Comparison of ENCODE assay signal across 8 cellular contexts in genomic region chr21:9246481-9247289, GRCh38.
A peak's percentile ranks its signal among the peaks of the same experiment; 100 is the strongest.
DNase-seq lines count a peak whose midpoint lies in the region; ATAC-seq and TF ChIP-seq lines count a peak whose summit lies in the region.
"Not testable (repeated sequence)": the region's sequence is repeated elsewhere in the genome, so short reads cannot be mapped to it uniquely, and the experiment has no call there.

No MANE protein-coding gene starts in this region.

- H3K9me3 Mint-ChIP-seq in CD8-positive, alpha-beta memory T cell, result peaks cover 0 to 29% (median 28%) of the 10 kb centered on the region in 5 donors
- peaks cover 28% of the 10 kb centered on the region for H3K9me3 Mint-ChIP-seq in activated naive CD4-positive, alpha-beta T cell treated with anti-CD3 and anti-CD28 coated beads, Interleukin-2, amount 10 ng/mL, durations not matched to agents 7 days and 5 days
- H3K9me3 Mint-ChIP-seq in stimulated activated memory B cell treated with anti-CD40 and anti-IgM and Interleukin-4, amounts not matched to agents 10 μg/mL and 1 μg/mL and 100 μg/mL, for 72 hours, result peaks cover 30% of the 10 kb centered on the region

- H3K4me1 ChIP-seq in CD8-positive, alpha-beta memory T cell (ENCODE audit: insufficient read depth, low read length); Panc1 (ENCODE audit: control insufficient read depth, insufficient read depth, low read length); mucosa of descending colon (ENCODE audit: low read depth): not testable (repeated sequence)

- ATAC-seq in GM21529 (IDR thresholded peaks at IDR 0.05; ENCODE audit: unreplicated experiment), result peak; percentile 46
- peak; percentile 41 for ATAC-seq in HG02981 (IDR thresholded peaks at IDR 0.05; ENCODE audit: unreplicated experiment)
- peak; percentile 56 for ATAC-seq in Panc1
- ATAC-seq in Right ventricle myocardium superior (ENCODE audit: poor library complexity), result peak; percentile 76
- peak; percentile 66 for ATAC-seq in mucosa of descending colon
- ATAC-seq in stimulated activated memory B cell treated with anti-CD40 and anti-IgM and Interleukin-4, amounts not matched to agents 10 μg/mL and 1 μg/mL and 100 μg/mL, for 72 hours, result peak; percentile 67

- not testable (repeated sequence) for H3K27me3 Mint-ChIP-seq in CD8-positive, alpha-beta memory T cell; activated naive CD4-positive, alpha-beta T cell treated with anti-CD3 and anti-CD28 coated beads, Interleukin-2, amount 10 ng/mL, durations not matched to agents 7 days and 5 days; stimulated activated memory B cell treated with anti-CD40 and anti-IgM and Interleukin-4, amounts not matched to agents 10 μg/mL and 1 μg/mL and 100 μg/mL, for 72 hours

- not testable (repeated sequence) for H3K36me3 ChIP-seq in CD8-positive, alpha-beta memory T cell (ENCODE audit: insufficient read depth, low read length); Panc1 (ENCODE audit: control insufficient read depth, insufficient read depth, low read length); mucosa of descending colon (ENCODE audit: low read depth)

- peak in 2 of 5 donors; percentile 0 to 41 for DNase-seq in CD8-positive, alpha-beta memory T cell
- DNase-seq in Panc1 (ENCODE audit: low read depth, low spot score); Right ventricle myocardium superior; mucosa of descending colon: not testable (repeated sequence)
- DNase-seq in activated naive CD4-positive, alpha-beta T cell treated with anti-CD3 and anti-CD28 coated beads, Interleukin-2, amount 10 ng/mL, durations not matched to agents 7 days and 5 days, result peak; percentile 19

- intact Hi-C loops in Panc1 (cut with micrococcal nuclease; ENCODE audit: unreplicated experiment); Right ventricle myocardium superior (cut with DNase I); mucosa of descending colon (cut with DNase I, micrococcal nuclease): not testable (repeated sequence)

- H3K36me3 Mint-ChIP-seq in CD8-positive, alpha-beta memory T cell; activated naive CD4-positive, alpha-beta T cell treated with anti-CD3 and anti-CD28 coated beads, Interleukin-2, amount 10 ng/mL, durations not matched to agents 7 days and 5 days; stimulated activated memory B cell treated with anti-CD40 and anti-IgM and Interleukin-4, amounts not matched to agents 10 μg/mL and 1 μg/mL and 100 μg/mL, for 72 hours: not testable (repeated sequence)

- POLR2A ChIA-PET in CD8-positive, alpha-beta memory T cell (lab: Charles Lee); Panc1 (lab: Charles Lee): not testable (repeated sequence)

- H3K4me3 Mint-ChIP-seq in CD8-positive, alpha-beta memory T cell; activated naive CD4-positive, alpha-beta T cell treated with anti-CD3 and anti-CD28 coated beads, Interleukin-2, amount 10 ng/mL, durations not matched to agents 7 days and 5 days; stimulated activated memory B cell treated with anti-CD40 and anti-IgM and Interleukin-4, amounts not matched to agents 10 μg/mL and 1 μg/mL and 100 μg/mL, for 72 hours: not testable (repeated sequence)

- CTCF ChIA-PET in CD8-positive, alpha-beta memory T cell (lab: Charles Lee); Panc1 (lab: Charles Lee); activated naive CD4-positive, alpha-beta T cell treated with anti-CD3 and anti-CD28 coated beads, Interleukin-2, amount 10 ng/mL, durations not matched to agents 7 days and 5 days (lab: Charles Lee): not testable (repeated sequence)

- not testable (repeated sequence) for TF ChIP-seq CTCF in Panc1 (IDR thresholded peaks at IDR 0.05); mucosa of descending colon (IDR thresholded peaks at IDR 0.05)

- H3K27me3 ChIP-seq in CD8-positive, alpha-beta memory T cell (ENCODE audit: insufficient read depth, low read length, poor library complexity, severe bottlenecking); Panc1 (ENCODE audit: control insufficient read depth, insufficient read depth, low read length): not testable (repeated sequence)

- H3K9me3 ChIP-seq in CD8-positive, alpha-beta memory T cell (ENCODE audit: low read length), result peaks cover 20% of the 10 kb centered on the region
- not testable (repeated sequence) for H3K9me3 ChIP-seq in Panc1 (ENCODE audit: control insufficient read depth, insufficient read depth, low read depth, low read length)
- peaks cover 25% of the 10 kb centered on the region for H3K9me3 ChIP-seq in mucosa of descending colon

- not testable (repeated sequence) for BruUV-seq in Panc1 (replicated peaks; lab: Mats Ljungman, UMichigan)

- not testable (repeated sequence) for H3K4me1 Mint-ChIP-seq in CD8-positive, alpha-beta memory T cell; activated naive CD4-positive, alpha-beta T cell treated with anti-CD3 and anti-CD28 coated beads, Interleukin-2, amount 10 ng/mL, durations not matched to agents 7 days and 5 days; stimulated activated memory B cell treated with anti-CD40 and anti-IgM and Interleukin-4, amounts not matched to agents 10 μg/mL and 1 μg/mL and 100 μg/mL, for 72 hours

- not testable (repeated sequence) for H3K27ac Mint-ChIP-seq in CD8-positive, alpha-beta memory T cell; activated naive CD4-positive, alpha-beta T cell treated with anti-CD3 and anti-CD28 coated beads, Interleukin-2, amount 10 ng/mL, durations not matched to agents 7 days and 5 days; stimulated activated memory B cell treated with anti-CD40 and anti-IgM and Interleukin-4, amounts not matched to agents 10 μg/mL and 1 μg/mL and 100 μg/mL, for 72 hours

- H3K27ac ChIP-seq in CD8-positive, alpha-beta memory T cell (ENCODE audit: low read depth, low read length); Panc1 (ENCODE audit: low read length): not testable (repeated sequence)

- in situ Hi-C loops in Panc1 (cut with HindIII; ENCODE audit: low pct_unique_long_range_greater_than_20kb, low sequenced_read_pairs), result not testable (repeated sequence)

- peak overlapping the region; percentile 7 for H3K4me3 ChIP-seq in CD8-positive, alpha-beta memory T cell (ENCODE audit: low read length)
- not testable (repeated sequence) for H3K4me3 ChIP-seq in Panc1 (ENCODE audit: low read depth in 2 of 2, low read length in 2 of 2); mucosa of descending colon
